In the genomic region with DNA sequence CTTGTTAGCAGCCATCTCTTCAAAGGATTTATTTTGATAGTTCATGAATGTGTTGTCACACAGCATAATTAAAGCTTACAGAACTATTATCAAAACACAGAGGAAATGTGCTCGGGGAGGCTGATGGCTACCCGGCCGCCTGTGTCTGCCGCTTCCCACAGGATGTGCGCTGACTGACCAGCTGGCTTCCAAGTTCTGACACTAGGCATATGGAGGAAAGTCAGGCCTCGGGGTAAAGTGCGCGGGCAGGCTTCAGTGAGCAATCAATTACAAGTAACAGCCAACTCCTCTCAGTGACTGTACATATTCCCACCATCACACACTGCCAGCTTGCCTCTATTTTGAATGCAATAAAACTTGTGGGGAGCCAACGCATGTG, we compare ENCODE assay signal across 9 cellular contexts.
A peak's percentile ranks its signal among the peaks of the same experiment; 100 is the strongest.
DNase-seq lines count a peak whose midpoint lies in the region; ATAC-seq, FAIRE-seq and TF ChIP-seq lines count a peak whose summit lies in the region.
"Had no signal": no experiment of that assay in that cellular context is flagged by ENCODE, and none has a peak within 500 bp of the region (broad histone marks: within the 10 kb centered on the region; RNA-seq: fewer than 3 reads in every experiment).

No MANE protein-coding gene starts in this region.

- no peaks in the 10 kb centered on the region for H3K36me3 ChIP-seq in kidney (ENCODE audit: control insufficient read depth in 1 of 2, insufficient read depth in 2 of 2, low read length in 2 of 2)
- no peaks in the 10 kb centered on the region for H3K36me3 ChIP-seq in tibial artery

- TF ChIP-seq CTCF in brain (conservative IDR thresholded peaks at IDR 0.05) (no peak), kidney (IDR thresholded peaks at IDR 0.05; ENCODE audit: borderline replicate concordance, extremely low read depth, insufficient read depth) (no peak), tibial artery (IDR thresholded peaks at IDR 0.05) (no peak)

- H3K4me3 ChIP-seq in kidney (ENCODE audit: low read length in 2 of 2), result peak overlapping the region in 1 of 2 donors; percentile 3
- H3K4me3 ChIP-seq in tibial artery, result peak overlapping the region; percentile 7 to 18

- no peak overlapping the region for H3K4me3 Mint-ChIP-seq in IgD-negative memory B cell
- peak overlapping the region; percentile 5 to 66 (median 51) for H3K4me3 Mint-ChIP-seq in brain

- H3K27me3 ChIP-seq in tibial artery, result no peaks in the 10 kb centered on the region

- H3K4me1 Mint-ChIP-seq in IgD-negative memory B cell (peaks cover 40 to 81% (median 58%) of the 10 kb centered on the region in 3 donors), brain (peaks cover 81% of the 10 kb centered on the region)

- no peak for FAIRE-seq in kidney (lab: Jason Lieb, UNC)
- FAIRE-seq: endothelial cell of umbilical vein had no signal

- peaks cover under 1% of the 10 kb centered on the region for H3K27me3 Mint-ChIP-seq in IgD-negative memory B cell
- H3K27me3 Mint-ChIP-seq in brain, result peaks cover 35% of the 10 kb centered on the region

- H3K9me3 ChIP-seq in kidney (ENCODE audit: control insufficient read depth in 1 of 2, low read length in 2 of 2) (no peaks in the 10 kb centered on the region), tibial artery (no peaks in the 10 kb centered on the region)

- no peaks in the 10 kb centered on the region for H3K9me3 Mint-ChIP-seq in IgD-negative memory B cell
- peaks cover 0 to 4% (median 0%) of the 10 kb centered on the region in 5 experiments for H3K9me3 Mint-ChIP-seq in brain

- H3K36me3 Mint-ChIP-seq in IgD-negative memory B cell, result peaks cover 3% of the 10 kb centered on the region
- H3K36me3 Mint-ChIP-seq in brain, result no peaks in the 10 kb centered on the region

- peak; percentile 88 for DNase-seq in kidney
- peak; percentile 34 to 71 for DNase-seq in tibial artery
- DNase-seq: occipital lobe had no signal

- H3K27ac ChIP-seq in kidney (ENCODE audit: low read depth in 2 of 2, low read length in 2 of 2) (peak overlapping the region in 1 of 2 donors; percentile 23), tibial artery (peak overlapping the region; percentile 41 to 48)

- intact Hi-C loops in kidney (cut with DNase I) (no loop called here), tibial artery (cut with DNase I; ENCODE audit: low total_unique reads) (no loop called here)

- H3K27ac Mint-ChIP-seq in IgD-negative memory B cell, result peak overlapping the region in 2 of 3 donors; percentile 44 to 82
- peak overlapping the region in 3 of 5 experiments; percentile 41 to 80 (median 72) for H3K27ac Mint-ChIP-seq in brain

- H3K4me1 ChIP-seq in kidney (ENCODE audit: control insufficient read depth in 1 of 2, insufficient read depth in 1 of 2, low read depth in 1 of 2, low read length in 2 of 2) (peaks cover under 1 to 6% of the 10 kb centered on the region in 2 donors), tibial artery (peaks cover 0 to 81% (median 39%) of the 10 kb centered on the region in 4 donors)

- H3K9ac ChIP-seq in kidney (ENCODE audit: low read length in 2 of 2), result no peak overlapping the region

- ATAC-seq in GM21528 (IDR thresholded peaks at IDR 0.05; ENCODE audit: low FRiP score, unreplicated experiment) (no peak), HG02938 (IDR thresholded peaks at IDR 0.05; ENCODE audit: unreplicated experiment) (no peak), HG02763 (IDR thresholded peaks at IDR 0.05; ENCODE audit: unreplicated experiment) (no peak)

Comparison
In these comparisons a context has a peak if more than half of its experiments do, and no peak if none do; other contexts are left out.
1. H3K4me3 Mint-ChIP-seq: peak in brain (5 of 5); none in IgD-negative memory B cell (0 of 4).